In genomic region chr5:149725296-149725695, GRCh38 we compare ENCODE assay signal across 1 cellular context.
TF ChIP-seq lines count a peak whose summit lies in the region.

No MANE protein-coding gene starts in this region.

TF ChIP-seq in HepG2, 621 proteins besides CTCF, POLR2A, EP300 and RAD21 (continued from another document):
- no peak for TF ChIP-seq ZHX2 (IDR thresholded peaks at IDR 0.05; ENCODE audit: low read depth)
- no peak for TF ChIP-seq ZHX2 (CRISPR knock-in tag; IDR thresholded peaks at IDR 0.05; ENCODE audit: borderline replicate concordance)
- TF ChIP-seq MAFK (conservative IDR thresholded peaks at IDR 0.05 in 1 of 2, IDR thresholded peaks at IDR 0.05 in 1 of 2; ENCODE audit: low read length in 2 of 2): peak; percentile 76 to 77
